ENCODE assay signal across 11 cellular contexts in genomic region chr1:228385232-228385631, GRCh38. TPM values are rescaled to one million over a fixed set of nuclear protein-coding genes. Genes with fewer than 3 reads are reported as not detected.
"Had no signal": no experiment of that assay in that cellular context is flagged by ENCODE, and none has a peak within 500 bp of the region (broad histone marks: within the 10 kb centered on the region; RNA-seq: fewer than 3 reads in every experiment).

No MANE protein-coding gene starts in this region.

- H3K9me3 ChIP-seq: HAP-1 had no signal

- FAIRE-seq: HepG2 had no signal

- H3K36me3 ChIP-seq: HAP-1 had no signal

- H3K4me3 ChIP-seq: GM23248, HAP-1 had no signal

- DNase-seq: GM23248, GOT3, H7, HFFc6, KG1 had no signal

- ATAC-seq: HCT116, HepG2 had no signal

- H3K27ac ChIP-seq: GM23248, HL-60 had no signal

RNA-seq across cellular contexts. Expression of gene TRIM17, which starts 31.4 kb away (rescaled TPM):
- total RNA-seq: GM23248, H4, HT1080 had no signal
